ENCODE assay signal across 18 cellular contexts in genomic region chr2:166134252-166135151, GRCh38. TPM values are rescaled to one million over a fixed set of nuclear protein-coding genes. Genes with fewer than 3 reads are reported as not detected.
DNase-seq lines count a peak whose midpoint lies in the region; ATAC-seq, FAIRE-seq and TF ChIP-seq lines count a peak whose summit lies in the region.
"Had no signal": no experiment of that assay in that cellular context is flagged by ENCODE, and none has a peak within 500 bp of the region (broad histone marks: within the 10 kb centered on the region; RNA-seq: fewer than 3 reads in every experiment).

No MANE protein-coding gene starts in this region.

- ATAC-seq in lower lobe of right lung = peak; percentile 64 to 81
- ATAC-seq in GM18520 (IDR thresholded peaks at IDR 0.05; ENCODE audit: unreplicated experiment) = no peak

- H3K27ac ChIP-seq in 22Rv1 (peak overlapping the region; percentile 78), lower lobe of right lung (no peak overlapping the region)

- H3K9me3 ChIP-seq in lower lobe of right lung = no peaks in the 10 kb centered on the region

- H3K36me3 ChIP-seq in lower lobe of right lung = no peaks in the 10 kb centered on the region

- intact Hi-C loops in lower lobe of right lung (cut with DNase I) = no loop called here

- FAIRE-seq in frontal cortex (lab: Jason Lieb, UNC) = no peak
- FAIRE-seq: A204.1 had no signal

- TF ChIP-seq CTCF in 22Rv1 (IDR thresholded peaks at IDR 0.05) (no peak), lower lobe of right lung (IDR thresholded peaks at IDR 0.05) (no peak)

- no peaks in the 10 kb centered on the region for H3K4me1 ChIP-seq in lower lobe of right lung

- no peaks in the 10 kb centered on the region for H3K27me3 ChIP-seq in lower lobe of right lung (ENCODE audit: low read depth)

- DNase-seq in HuH-7 (ENCODE audit: low spot score) = peak; percentile 28
- peak; percentile 88 for DNase-seq in foreskin melanocyte
- no peak for DNase-seq in lower lobe of right lung
- no peak for DNase-seq in frontal cortex (ENCODE audit: low spot score in 2 of 2)
- DNase-seq in hepatic stellate cell (ENCODE audit: low spot score) = no peak
- no peak for DNase-seq in pons (ENCODE audit: low spot score)
- DNase-seq: C1 segment of cervical spinal cord, DMS153, H9, Kasumi-1, NCI-H1417, NCI-H187 treated with DMSO at 0.1 percent for 48 hours, NCI-H748 treated with DMSO at 0.1 percent for 48 hours, RPMI8226, SIG-M5 had no signal

- H3K4me3 ChIP-seq in lower lobe of right lung = no peak overlapping the region

RNA-seq across cellular contexts. Expression of gene SCN1A, which starts 6.7 kb away (rescaled TPM):
- total RNA-seq in lower lobe of right lung (19.1 TPM), frontal cortex (15.1 TPM)

Comparison
In these comparisons a context has a peak if more than half of its experiments do, and no peak if none do; other contexts are left out.
1. DNase-seq: peak in HuH-7 (single experiment) and foreskin melanocyte (single experiment); none in lower lobe of right lung (single experiment), frontal cortex (0 of 2), hepatic stellate cell (single experiment) and pons (single experiment).